Comparison of ENCODE assay signal across 16 cellular contexts in genomic region chr2:75870133-75870532, GRCh38.
"Had no signal": no experiment of that assay in that cellular context is flagged by ENCODE, and none has a peak within 500 bp of the region (broad histone marks: within the 10 kb centered on the region; RNA-seq: fewer than 3 reads in every experiment).

No MANE protein-coding gene starts in this region.

- H3K4me3 ChIP-seq: body of pancreas, hepatocyte, mucosa of descending colon, prostate gland, right atrium auricular region had no signal

- DNase-seq: activated CD4-positive, alpha-beta T cell treated with anti-CD3 and anti-CD28 coated beads for 48 hours; activated CD4-positive, CD25-positive, alpha-beta regulatory T cell; activated CD8-positive, alpha-beta T cell treated with anti-CD3 and anti-CD28 coated beads, Interleukin-2, amount 10 ng/mL, durations not matched to agents 7 days and 5 days; activated naive CD4-positive, alpha-beta T cell treated with anti-CD3 and anti-CD28 coated beads for 36 hours; activated T-cell treated with anti-CD3 and anti-CD28 coated beads, Interleukin-2, amount 50 U/mL, for 24 hours; body of pancreas; foreskin fibroblast; left ventricle myocardium superior; mucosa of descending colon; naive B cell; stimulated activated naive CD8-positive, alpha-beta T cell treated with anti-CD3 and anti-CD28 coated beads, Interleukin-15, amount 100 ng/mL, for 72 hours; T-helper 9 cell; trophoblast cell had no signal

- H3K4me1 ChIP-seq: body of pancreas, prostate gland, right atrium auricular region had no signal

- H3K27me3 ChIP-seq: body of pancreas, hepatocyte, right atrium auricular region had no signal

- H3K9me3 ChIP-seq: body of pancreas, mucosa of descending colon, prostate gland, right atrium auricular region had no signal

- H3K36me3 ChIP-seq: prostate gland, right atrium auricular region had no signal
